Comparison of ENCODE assay signal across 9 cellular contexts in genomic region chr15:65612616-65612946, GRCh38. TPM values are rescaled to one million over a fixed set of nuclear protein-coding genes. Genes with fewer than 3 reads are reported as not detected.
DNase-seq lines count a peak whose midpoint lies in the region; ATAC-seq and TF ChIP-seq lines count a peak whose summit lies in the region.
"Had no signal": no experiment of that assay in that cellular context is flagged by ENCODE, and none has a peak within 500 bp of the region (broad histone marks: within the 10 kb centered on the region; RNA-seq: fewer than 3 reads in every experiment).

No MANE protein-coding gene starts in this region.

- peaks cover 14% of the 10 kb centered on the region for H3K4me1 Mint-ChIP-seq in GM23338

- TF ChIP-seq CTCF in GM23338 (conservative IDR thresholded peaks at IDR 0.05; ENCODE audit: low read depth in 2 of 2) (no peak), Panc1 (IDR thresholded peaks at IDR 0.05) (no peak), esophagus squamous epithelium (IDR thresholded peaks at IDR 0.05) (no peak)

- BruUV-seq in Panc1 (replicated peaks; lab: Mats Ljungman, UMichigan), result no TSS peak

- H3K4me1 ChIP-seq in GM23338 (ENCODE audit: insufficient read depth) (peaks cover 17% of the 10 kb centered on the region), Panc1 (ENCODE audit: control insufficient read depth, insufficient read depth, low read length) (peaks cover 20% of the 10 kb centered on the region), esophagus squamous epithelium (peaks cover 6 to 51% (median 20%) of the 10 kb centered on the region in 3 donors), skeletal muscle satellite cell (ENCODE audit: control insufficient read depth, insufficient read depth, low read length) (peaks cover 28% of the 10 kb centered on the region)

- no peak overlapping the region for H2AFZ ChIP-seq in GM23338

- H4K20me1 ChIP-seq in GM23338 (replicated peaks; ENCODE audit: insufficient read depth), result no peaks in the 10 kb centered on the region

- H3K9me3 Mint-ChIP-seq in GM23338, result no peaks in the 10 kb centered on the region

- peaks cover 2% of the 10 kb centered on the region; the same call in 2 of the 3 replicates for H3K36me3 Mint-ChIP-seq in GM23338 (ENCODE audit: low read depth)

- DNase-seq in GM23338 (ENCODE audit: low spot score) (no peak), Panc1 (ENCODE audit: low read depth, low spot score) (no peak), esophagus squamous epithelium (lab: John Stamatoyannopoulos, UW) (no peak), HPDE6-E6E7 (ENCODE audit: extremely low spot score) (no peak), posterior cingulate gyrus (no peak)
- no peak for DNase-seq in activated effector memory CD4-positive, alpha-beta T cell treated with Interleukin-2 at 50 U/mL for 16 hours
- DNase-seq: NCI-H1436 treated with DMSO at 0.1 percent for 48 hours had no signal

- peaks cover 31% of the 10 kb centered on the region for H3K79me2 ChIP-seq in GM23338 (replicated peaks; ENCODE audit: insufficient read depth)

- H3K4me3 Mint-ChIP-seq in GM23338, result peak overlapping the region; percentile 98; the same call in 1 of the 3 replicates

- H3K27ac Mint-ChIP-seq in GM23338, result 0 out of 2 replicates have a peak overlapping the region, but pooled peaks have one; percentile 97

- in situ Hi-C loops in Panc1 (cut with HindIII; ENCODE audit: low pct_unique_long_range_greater_than_20kb, low sequenced_read_pairs), result no loop called here

- no peaks in the 10 kb centered on the region for H3K9me2 ChIP-seq in GM23338 (ENCODE audit: insufficient read depth)

- H3K36me3 ChIP-seq in GM23338 (ENCODE audit: insufficient read depth) (no peaks in the 10 kb centered on the region), Panc1 (ENCODE audit: control insufficient read depth, insufficient read depth, low read length) (no peaks in the 10 kb centered on the region; the same call in 1 of the 2 replicates), esophagus squamous epithelium (no peaks in the 10 kb centered on the region), skeletal muscle satellite cell (ENCODE audit: insufficient read depth, low read length) (no peaks in the 10 kb centered on the region)

- H3K27me3 Mint-ChIP-seq in GM23338 (ENCODE audit: insufficient read depth, low read depth, poor library complexity), result peaks cover 7% of the 10 kb centered on the region

- intact Hi-C loops in Panc1 (cut with micrococcal nuclease; ENCODE audit: unreplicated experiment), result no loop called here
- intact Hi-C loops in esophagus squamous epithelium (cut with DNase I), result no loop called here
- intact Hi-C loops in posterior cingulate gyrus (cut with DNase I), result loop anchor here (5.0 to 10.0 kb wide), 2 partner anchors 78 to 255 kb away; partner anchors contain the start of genes HACD3 and RAB11A

- H3F3A ChIP-seq in GM23338 (replicated peaks; ENCODE audit: low read depth), result peaks cover 12% of the 10 kb centered on the region; the same call in 1 of the 2 replicates

- no peak overlapping the region for H3K4me3 ChIP-seq in GM23338
- H3K4me3 ChIP-seq in Panc1 (ENCODE audit: low read depth in 2 of 2, low read length in 2 of 2), result no peak overlapping the region
- no peak overlapping the region for H3K4me3 ChIP-seq in esophagus squamous epithelium
- H3K4me3 ChIP-seq in skeletal muscle satellite cell (ENCODE audit: low read length), result no peak overlapping the region

- H3K9me3 ChIP-seq in Panc1 (ENCODE audit: control insufficient read depth, insufficient read depth, low read depth, low read length), result no peaks in the 10 kb centered on the region
- no peaks in the 10 kb centered on the region for H3K9me3 ChIP-seq in esophagus squamous epithelium
- H3K9me3 ChIP-seq in skeletal muscle satellite cell (replicated peaks; ENCODE audit: low read length), result no peaks in the 10 kb centered on the region

- H3K9ac ChIP-seq in skeletal muscle satellite cell (ENCODE audit: low read depth, low read length), result no peak overlapping the region

- POLR2A ChIA-PET in Panc1 (lab: Charles Lee), result no interaction called here

- CTCF ChIA-PET in Panc1 (lab: Charles Lee), result interaction anchor here (1.2 kb wide), 1 partner anchor 257 kb away, joined by 3 read pairs; the partner anchor contains the start of gene RAB11A

- H3K27ac ChIP-seq in GM23338 (ENCODE audit: low read depth), result no peak overlapping the region; the same call in 1 of the 2 replicates
- 0 out of 2 replicates have a peak overlapping the region, but pooled peaks have one; percentile 31 for H3K27ac ChIP-seq in Panc1 (ENCODE audit: low read length)
- peak overlapping the region; percentile 90 to 97 (median 97) for H3K27ac ChIP-seq in esophagus squamous epithelium

- WGBS in esophagus squamous epithelium, 2 donors, result 38 to 42% methylated on average over 2 of the region's 2 CpGs

- H3K27me3 ChIP-seq in GM23338 (ENCODE audit: insufficient read depth) (no peaks in the 10 kb centered on the region), Panc1 (ENCODE audit: control insufficient read depth, insufficient read depth, low read length) (no peaks in the 10 kb centered on the region), esophagus squamous epithelium (no peaks in the 10 kb centered on the region), skeletal muscle satellite cell (ENCODE audit: control insufficient read depth, insufficient read depth, low read length) (no peaks in the 10 kb centered on the region)

- H3K4me2 ChIP-seq in GM23338, result no peak overlapping the region
- peak overlapping the region; percentile 90 for H3K4me2 ChIP-seq in skeletal muscle satellite cell (ENCODE audit: low read length)

- no peak for ATAC-seq in GM23338
- no peak for ATAC-seq in Panc1
- ATAC-seq: Right ventricle myocardium inferior had no signal

- no peak for TF ChIP-seq POLR2A in esophagus squamous epithelium (IDR thresholded peaks at IDR 0.05)

TF ChIP-seq in GM23338, 12 proteins besides CTCF, POLR2A, EP300 and RAD21 (continues in another document):
- no peak for TF ChIP-seq JUNB (IDR thresholded peaks at IDR 0.05; ENCODE audit: unreplicated experiment)
- no peak for TF ChIP-seq EZH2phosphoT487 (IDR thresholded peaks at IDR 0.05; ENCODE audit: unreplicated experiment)
- no peak for TF ChIP-seq ETS1 (IDR thresholded peaks at IDR 0.05)
- no peak for TF ChIP-seq STAT1 (IDR thresholded peaks at IDR 0.05; ENCODE audit: unreplicated experiment)
- no peak for TF ChIP-seq ZNF331 (CRISPR knock-in tag; IDR thresholded peaks at IDR 0.05; ENCODE audit: low read depth)
- TF ChIP-seq EZH2 (IDR thresholded peaks at IDR 0.05; ENCODE audit: low read depth, unreplicated experiment), result no peak
- TF ChIP-seq POLR2AphosphoS5 (IDR thresholded peaks at IDR 0.05; ENCODE audit: low read depth), result no peak

RNA-seq across cellular contexts. Expression of gene INTS14, which starts 1.6 kb away (rescaled TPM):
- total RNA-seq in GM23338 (2014; rRNA removed; shearing (Covaris generic)), result 37.7 and 56.0 TPM in 2 replicates
- polyA plus RNA-seq in GM23338 (2016; fragmentation: Nextera tagmentation; extraction: Ambion mirVana), result 14.1 and 15.2 TPM in 2 replicates
- total RNA-seq in Panc1 (2021; ENCODE audit: unreplicated experiment) (41.2 TPM), esophagus squamous epithelium (10 to 100 TPM; 16.5 to 38.7 (median 26.7) TPM)
- polyA plus RNA-seq in Panc1 (2012; ENCODE audit: insufficient read length), result 30.4 TPM
- total RNA-seq in skeletal muscle satellite cell (2012; rRNA removed), result 31.4 and 39.8 TPM in 2 replicates

RNA-seq across cellular contexts. Expression of gene SLC24A1, which starts 9.2 kb away (rescaled TPM):
- 4.5 and 6.1 TPM in 2 replicates for total RNA-seq in GM23338 (2014; rRNA removed; shearing (Covaris generic))
- 1.6 and 2.3 TPM in 2 replicates for polyA plus RNA-seq in GM23338 (2016; fragmentation: Nextera tagmentation; extraction: Ambion mirVana)
- 13.0 TPM for total RNA-seq in Panc1 (2021; ENCODE audit: unreplicated experiment)
- polyA plus RNA-seq in Panc1 (2012; ENCODE audit: insufficient read length), result 6.9 TPM
- total RNA-seq in esophagus squamous epithelium, result 1 to 10 TPM; 1.7 to 5.8 (median 3.6) TPM
- 4.4 and 6.3 TPM in 2 replicates for total RNA-seq in skeletal muscle satellite cell (2012; rRNA removed)
